In the genomic region with DNA sequence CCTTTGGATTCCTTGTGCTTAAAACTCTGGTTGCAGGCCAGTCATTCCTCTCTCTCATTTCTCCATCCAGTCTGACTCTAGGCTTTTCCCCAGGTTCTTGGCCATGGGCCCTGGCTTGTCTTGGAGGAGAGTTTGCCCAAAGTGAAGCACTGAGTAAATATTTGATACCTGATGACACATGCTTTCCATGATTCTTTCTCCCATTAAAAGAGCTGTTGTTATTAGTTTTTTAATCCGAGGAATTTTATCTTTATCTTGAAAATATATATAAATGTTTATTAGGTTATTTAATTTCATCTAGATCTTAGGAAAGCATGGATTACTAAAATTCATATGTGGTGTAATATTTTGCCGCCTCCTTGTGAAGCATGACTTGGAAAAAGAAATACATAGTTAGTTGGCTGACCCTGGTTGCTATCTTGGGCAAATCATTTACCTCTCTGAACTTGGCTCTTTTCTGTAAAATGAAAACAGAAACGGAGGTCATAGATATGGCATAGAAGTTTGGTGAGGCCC, we compare ENCODE assay signal across 11 cellular contexts.
A peak's percentile ranks its signal among the peaks of the same experiment; 100 is the strongest.
DNase-seq lines count a peak whose midpoint lies in the region; ATAC-seq lines count a peak whose summit lies in the region.
"Had no signal": no experiment of that assay in that cellular context is flagged by ENCODE, and none has a peak within 500 bp of the region (broad histone marks: within the 10 kb centered on the region; RNA-seq: fewer than 3 reads in every experiment).

No MANE protein-coding gene starts in this region.

- H3K27ac Mint-ChIP-seq in naive thymus-derived CD4-positive, alpha-beta T cell = no peak overlapping the region

- H3K79me2 ChIP-seq in GM23248 (ENCODE audit: insufficient read depth) = no peaks in the 10 kb centered on the region

- H3K4me2 ChIP-seq in GM23248 (ENCODE audit: unreplicated experiment) = peak overlapping the region; percentile 62

- no peaks in the 10 kb centered on the region for H3K36me3 ChIP-seq in GM23248 (ENCODE audit: low read depth)
- H3K36me3 ChIP-seq in naive thymus-derived CD4-positive, alpha-beta T cell (ENCODE audit: control insufficient read depth in 2 of 3, insufficient read depth in 3 of 3, low read length in 3 of 3) = no peaks in the 10 kb centered on the region

- H3K9ac ChIP-seq in GM23248 = peak overlapping the region; percentile 64

- peak overlapping the region; percentile 92 for H3K27ac ChIP-seq in GM23248
- H3K27ac ChIP-seq in naive thymus-derived CD4-positive, alpha-beta T cell (ENCODE audit: low read depth, low read length) = no peak overlapping the region

- CTCF ChIA-PET in naive thymus-derived CD4-positive, alpha-beta T cell (lab: Charles Lee) = no interaction called here

- H3K9me2 ChIP-seq in GM23248 (ENCODE audit: insufficient read depth) = no peaks in the 10 kb centered on the region

- H3K4me1 Mint-ChIP-seq in naive thymus-derived CD4-positive, alpha-beta T cell = no peaks in the 10 kb centered on the region

- 37 to 46% methylated on average over 3 of the region's 3 CpGs for WGBS in GM23248 (ENCODE audit: low coverage in 1 of 2, low lambda C conversion rate in 2 of 2, missing lambda C conversion rate in 2 of 2), 2 experiments

- no peaks in the 10 kb centered on the region for H4K20me1 ChIP-seq in GM23248 (ENCODE audit: insufficient read depth)

- no peaks in the 10 kb centered on the region for H3K36me3 Mint-ChIP-seq in naive thymus-derived CD4-positive, alpha-beta T cell

- POLR2A ChIA-PET in naive thymus-derived CD4-positive, alpha-beta T cell (lab: Charles Lee) = no interaction called here

- intact Hi-C loops in cardiac septum (cut with DNase I) = no loop called here
- intact Hi-C loops in naive thymus-derived CD4-positive, alpha-beta T cell (cut with micrococcal nuclease) = no loop called here

- no peak overlapping the region for H3K4me3 ChIP-seq in GM23248
- H3K4me3 ChIP-seq in skeletal muscle cell (ENCODE audit: low read depth, low read length) = no peak overlapping the region
- H3K4me3 ChIP-seq in naive thymus-derived CD4-positive, alpha-beta T cell (ENCODE audit: low read length) = no peak overlapping the region

- H3K4me3 Mint-ChIP-seq in naive thymus-derived CD4-positive, alpha-beta T cell = no peak overlapping the region

- DNase-seq in GM23248 = peak; percentile 94
- DNase-seq in amniotic stem cell (lab: John Stamatoyannopoulos, UW) = peak; percentile 19
- DNase-seq in cardiac septum (ENCODE audit: low spot score) = peak; percentile 78
- peak; percentile 67 for DNase-seq in skeletal muscle cell (ENCODE audit: low read depth)
- DNase-seq in cerebellum (ENCODE audit: low spot score) = no peak
- no peak for DNase-seq in naive thymus-derived CD4-positive, alpha-beta T cell
- no peak for DNase-seq in ecto neural progenitor cell (ENCODE audit: low spot score)
- DNase-seq: dermis blood vessel endothelial cell; NCI-H187 treated with DMSO at 0.1 percent for 48 hours; stimulated activated CD4-positive, alpha-beta T cell treated with anti-CD3 and anti-CD28 coated beads, Interleukin-4, amount 100 ng/mL, for 1 hour had no signal

- peaks cover 0 to 8% (median 3%) of the 10 kb centered on the region in 11 donors for H3K9me3 Mint-ChIP-seq in naive thymus-derived CD4-positive, alpha-beta T cell

- H2AFZ ChIP-seq in GM23248 = 0 out of 2 replicates have a peak overlapping the region, but pooled peaks have one; percentile 29

- H3K27me3 Mint-ChIP-seq in naive thymus-derived CD4-positive, alpha-beta T cell = peaks cover 0 to 10% (median 0%) of the 10 kb centered on the region in 5 donors

- ATAC-seq in GM19452 (IDR thresholded peaks at IDR 0.05; ENCODE audit: unreplicated experiment) = no peak
- no peak for ATAC-seq in naive thymus-derived CD4-positive, alpha-beta T cell

- peaks cover 64% of the 10 kb centered on the region for H3F3A ChIP-seq in GM23248 (ENCODE audit: insufficient read depth)

- no peaks in the 10 kb centered on the region for H3K27me3 ChIP-seq in GM23248 (replicated peaks; ENCODE audit: insufficient read depth)
- H3K27me3 ChIP-seq in naive thymus-derived CD4-positive, alpha-beta T cell (ENCODE audit: control insufficient read depth in 2 of 2, insufficient read depth in 2 of 2, low read length in 2 of 2) = no peaks in the 10 kb centered on the region

- H3K9me3 ChIP-seq in GM23248 (ENCODE audit: low read depth) = no peaks in the 10 kb centered on the region
- no peaks in the 10 kb centered on the region for H3K9me3 ChIP-seq in naive thymus-derived CD4-positive, alpha-beta T cell (ENCODE audit: control insufficient read depth in 2 of 3, low read length in 3 of 3)

- peaks cover 76% of the 10 kb centered on the region for H3K4me1 ChIP-seq in GM23248 (ENCODE audit: insufficient read depth)
- H3K4me1 ChIP-seq in naive thymus-derived CD4-positive, alpha-beta T cell (ENCODE audit: control insufficient read depth in 2 of 2, insufficient read depth in 2 of 2, low read length in 2 of 2) = no peaks in the 10 kb centered on the region

- in situ Hi-C loops in GM23248 (cut with MboI) = no loop called here

Comparison
In these comparisons a context has a peak if more than half of its experiments do, and no peak if none do; other contexts are left out.
1. DNase-seq: peak in GM23248 (single experiment), amniotic stem cell (single experiment), cardiac septum (single experiment) and skeletal muscle cell (single experiment); none in cerebellum (single experiment), naive thymus-derived CD4-positive, alpha-beta T cell (0 of 9) and ecto neural progenitor cell (single experiment).